ENCODE assay signal across 12 cellular contexts in genomic region chr5:123087173-123088030, GRCh38. TPM values are rescaled to one million over a fixed set of nuclear protein-coding genes. Genes with fewer than 3 reads are reported as not detected.
DNase-seq lines count a peak whose midpoint lies in the region; ATAC-seq, FAIRE-seq and TF ChIP-seq lines count a peak whose summit lies in the region.
"Had no signal": no experiment of that assay in that cellular context is flagged by ENCODE, and none has a peak within 500 bp of the region (broad histone marks: within the 10 kb centered on the region; RNA-seq: fewer than 3 reads in every experiment).

No MANE protein-coding gene starts in this region.

- peak overlapping the region; percentile 25; the same call in 1 of the 2 replicates for H2BK15ac ChIP-seq in H1 (ENCODE audit: low read length)

- H2BK120ac ChIP-seq in H1 (replicated peaks; ENCODE audit: low read depth, low read length): no peak overlapping the region

- H3K14ac ChIP-seq in H1 (ENCODE audit: insufficient read length): no peak overlapping the region

- H3K4me3 ChIP-seq in CD8-positive, alpha-beta memory T cell (ENCODE audit: low read length): no peak overlapping the region
- H3K4me3 ChIP-seq in GM23338 (peak overlapping the region; percentile 82), H1 (ENCODE audit: extremely low read depth in 1 of 4, insufficient read depth in 2 of 4, low read depth in 3 of 4, low read length in 4 of 4) (peak overlapping the region; percentile 41 to 71 (median 48); a peak in 6 of 8 replicates), neural progenitor cell (no peak overlapping the region)

- H3K27ac Mint-ChIP-seq in CD8-positive, alpha-beta memory T cell: no peak overlapping the region
- H3K27ac Mint-ChIP-seq in GM23338 (no peak overlapping the region), neural progenitor cell (no peak overlapping the region), CD14-positive monocyte (no peak overlapping the region)

- no peaks in the 10 kb centered on the region for H3K36me3 Mint-ChIP-seq in CD8-positive, alpha-beta memory T cell
- H3K36me3 Mint-ChIP-seq in GM23338 (ENCODE audit: low read depth): no peaks in the 10 kb centered on the region; the same call in 2 of the 3 replicates
- no peaks in the 10 kb centered on the region for H3K36me3 Mint-ChIP-seq in neural progenitor cell
- H3K36me3 Mint-ChIP-seq in CD14-positive monocyte: peaks cover 2 to 3% of the 10 kb centered on the region in 2 donors

- H3K18ac ChIP-seq in H1 (ENCODE audit: extremely low read depth, low read length): no peak overlapping the region

- no peak for TF ChIP-seq CTCF in GM23338 (conservative IDR thresholded peaks at IDR 0.05; ENCODE audit: low read depth in 2 of 2)
- no peak for TF ChIP-seq CTCF in H1 (IDR thresholded peaks at IDR 0.05; ENCODE audit: control extremely low read depth in 1 of 3, insufficient read depth in 1 of 3, low read depth in 1 of 3, low read length in 3 of 3)
- TF ChIP-seq CTCF in neural progenitor cell (IDR thresholded peaks at IDR 0.05): no peak
- TF ChIP-seq CTCF in CD14-positive monocyte (IDR thresholded peaks at IDR 0.05): no peak

- H4K91ac ChIP-seq in H1 (replicated peaks; ENCODE audit: insufficient read length, low read length): no peak overlapping the region

- no peak for FAIRE-seq in H1 (lab: Jason Lieb, UNC)

- intact Hi-C loops in CD14-positive monocyte (cut with micrococcal nuclease): no loop called here

- H3K4me1 Mint-ChIP-seq in CD8-positive, alpha-beta memory T cell: peaks cover 13 to 38% (median 20%) of the 10 kb centered on the region in 3 donors
- H3K4me1 Mint-ChIP-seq in GM23338 (peaks cover 47% of the 10 kb centered on the region), neural progenitor cell (peaks cover 46% of the 10 kb centered on the region), CD14-positive monocyte (peaks cover 10% of the 10 kb centered on the region)

- H3K79me2 ChIP-seq in GM23338 (replicated peaks; ENCODE audit: insufficient read depth): no peaks in the 10 kb centered on the region
- H3K79me2 ChIP-seq in H1 (ENCODE audit: control insufficient read depth in 1 of 2, insufficient read depth in 2 of 2, low read length in 2 of 2): no peaks in the 10 kb centered on the region
- no peaks in the 10 kb centered on the region for H3K79me2 ChIP-seq in neural progenitor cell (ENCODE audit: low read depth)

- H2AFZ ChIP-seq in GM23338 (peak overlapping the region; percentile 94), H1 (ENCODE audit: low read length) (peak overlapping the region; percentile 37; the same call in 1 of the 2 replicates), neural progenitor cell (replicated peaks) (no peak overlapping the region)

- no peak overlapping the region for H3K23ac ChIP-seq in H1 (ENCODE audit: insufficient read length)

- H3K4ac ChIP-seq in H1 (replicated peaks; ENCODE audit: insufficient read length, low read depth, low read length): no peak overlapping the region

- no peak overlapping the region for H3K56ac ChIP-seq in H1 (replicated peaks; ENCODE audit: insufficient read length, low read depth, low read length)

- H4K5ac ChIP-seq in H1 (ENCODE audit: insufficient read length, low read depth, low read length): no peak overlapping the region

- no peak for DNase-seq in CD8-positive, alpha-beta memory T cell
- DNase-seq in GM23338 (ENCODE audit: low spot score) (peak; percentile 53), H1 (ENCODE audit: low read depth in 1 of 2, low spot score in 2 of 2) (peak in 1 of 2 experiments; percentile 64), neural progenitor cell (ENCODE audit: low spot score) (peak; percentile 60), CD14-positive monocyte (ENCODE audit: low spot score) (no peak), 8988T (no peak), erythroblast (lab: John Stamatoyannopoulos, UW) (no peak)
- DNase-seq: COR-L47, Kasumi-1, NCI-H2171, spleen had no signal

- no peak overlapping the region for H3K9ac ChIP-seq in H1 (replicated peaks in 1 of 4; ENCODE audit: extremely low read depth in 1 of 4, low read depth in 3 of 4, low read length in 3 of 4)
- no peak overlapping the region for H3K9ac ChIP-seq in neural progenitor cell

- H3K36me3 ChIP-seq in CD8-positive, alpha-beta memory T cell (ENCODE audit: insufficient read depth, low read length): no peaks in the 10 kb centered on the region
- H3K36me3 ChIP-seq in GM23338 (ENCODE audit: insufficient read depth): no peaks in the 10 kb centered on the region
- H3K36me3 ChIP-seq in H1 (ENCODE audit: control insufficient read depth in 2 of 4, insufficient read depth in 4 of 4, low read length in 3 of 4): no peaks in the 10 kb centered on the region; a peak in 1 of 8 replicates
- no peaks in the 10 kb centered on the region for H3K36me3 ChIP-seq in neural progenitor cell
- H3K36me3 ChIP-seq: spleen had no signal

- H4K20me1 ChIP-seq in GM23338 (replicated peaks; ENCODE audit: insufficient read depth): peaks cover 16% of the 10 kb centered on the region; the same call in 1 of the 2 replicates
- peaks cover 3 to 6% of the 10 kb centered on the region in 2 experiments for H4K20me1 ChIP-seq in H1 (replicated peaks in 1 of 2; ENCODE audit: control insufficient read depth in 1 of 2, insufficient read depth in 2 of 2, low read length in 2 of 2)
- peaks cover 70% of the 10 kb centered on the region for H4K20me1 ChIP-seq in neural progenitor cell (ENCODE audit: low read depth)

- no peak overlapping the region for H2AK5ac ChIP-seq in H1 (ENCODE audit: low read depth, low read length)

- no peaks in the 10 kb centered on the region for H3K9me3 Mint-ChIP-seq in CD8-positive, alpha-beta memory T cell
- H3K9me3 Mint-ChIP-seq in GM23338 (peaks cover 3% of the 10 kb centered on the region; the same call in 2 of the 3 replicates), neural progenitor cell (no peaks in the 10 kb centered on the region), CD14-positive monocyte (peaks cover 0 to 24% (median 7%) of the 10 kb centered on the region in 7 donors)

- H3K79me1 ChIP-seq in H1 (ENCODE audit: low read depth, low read length): no peaks in the 10 kb centered on the region

- H2BK12ac ChIP-seq in H1 (ENCODE audit: low read depth, low read length): 0 out of 2 replicates have a peak overlapping the region, but pooled peaks have one; percentile 64

- H3K27me3 Mint-ChIP-seq in CD8-positive, alpha-beta memory T cell: peaks cover 62 to 79% of the 10 kb centered on the region in 2 donors
- H3K27me3 Mint-ChIP-seq in GM23338 (ENCODE audit: insufficient read depth, low read depth, poor library complexity) (peaks cover 94% of the 10 kb centered on the region), neural progenitor cell (ENCODE audit: insufficient read depth, low read depth) (peaks cover 69% of the 10 kb centered on the region), CD14-positive monocyte (ENCODE audit: low read depth in 3 of 3) (peaks cover 78 to 99% (median 88%) of the 10 kb centered on the region in 3 donors)

- POLR2A ChIA-PET in CD8-positive, alpha-beta memory T cell (lab: Charles Lee): no interaction called here
- POLR2A ChIA-PET in H1 (lab: Charles Lee; ENCODE audit: partially characterized antibody): interaction anchor here (0.6 to 1.9 kb wide), 3 partner anchors 8 to 87 kb away, joined by 3 to 5 read pairs (median 3); no protein-coding TSS in a partner anchor

- no peak overlapping the region for H4K8ac ChIP-seq in H1 (ENCODE audit: extremely low read depth, insufficient read depth, low read length)

- TF ChIP-seq RAD21 in H1 (IDR thresholded peaks at IDR 0.05 in 1 of 2, conservative IDR thresholded peaks at IDR 0.05 in 1 of 2; ENCODE audit: low read depth in 2 of 2, low read length in 2 of 2): no peak

- peak overlapping the region; percentile 98 for H3K4me2 ChIP-seq in GM23338
- peak overlapping the region; percentile 96 to 97 for H3K4me2 ChIP-seq in H1 (ENCODE audit: insufficient read depth in 1 of 2, low read depth in 2 of 2, low read length in 2 of 2)
- H3K4me2 ChIP-seq in neural progenitor cell: peak overlapping the region; percentile 92

- CTCF ChIA-PET in CD8-positive, alpha-beta memory T cell (lab: Charles Lee): no interaction called here
- CTCF ChIA-PET in H1 (lab: Charles Lee; ENCODE audit: partially characterized antibody): interaction anchor here (0.7 to 4.5 kb wide), 10 partner anchors 8 to 582 kb away, joined by 3 to 21 read pairs (median 4); no protein-coding TSS in a partner anchor

- no peak; the same call in 2 of the 3 replicates for ATAC-seq in GM23338
- ATAC-seq in GM21526 (IDR thresholded peaks at IDR 0.05; ENCODE audit: low FRiP score, unreplicated experiment): no peak

- no peaks in the 10 kb centered on the region for H3K9me2 ChIP-seq in GM23338 (ENCODE audit: insufficient read depth)

- no peak overlapping the region for H3K27ac ChIP-seq in CD8-positive, alpha-beta memory T cell (ENCODE audit: low read depth, low read length)
- H3K27ac ChIP-seq in GM23338 (ENCODE audit: low read depth): no peak overlapping the region
- H3K27ac ChIP-seq in H1 (ENCODE audit: low read depth, low read length): no peak overlapping the region
- H3K27ac ChIP-seq in neural progenitor cell: no peak overlapping the region
- H3K27ac ChIP-seq: spleen had no signal

- H2BK20ac ChIP-seq in H1 (ENCODE audit: low read length): 0 out of 2 replicates have a peak overlapping the region, but pooled peaks have one; percentile 61

- peaks cover 38% of the 10 kb centered on the region for H3K23me2 ChIP-seq in H1 (ENCODE audit: low read depth, low read length)

- no peaks in the 10 kb centered on the region for H3K4me1 ChIP-seq in CD8-positive, alpha-beta memory T cell (ENCODE audit: insufficient read depth, low read length)
- peaks cover 33% of the 10 kb centered on the region for H3K4me1 ChIP-seq in GM23338 (ENCODE audit: insufficient read depth)
- peaks cover 0 to 36% (median 16%) of the 10 kb centered on the region in 4 experiments; a peak in 6 of 7 replicates for H3K4me1 ChIP-seq in H1 (replicated peaks in 1 of 4; ENCODE audit: control insufficient read depth in 3 of 4, insufficient read depth in 4 of 4, low read length in 3 of 4)
- peaks cover 30% of the 10 kb centered on the region for H3K4me1 ChIP-seq in neural progenitor cell

- H3K27me3 ChIP-seq in CD8-positive, alpha-beta memory T cell (ENCODE audit: insufficient read depth, low read length, poor library complexity, severe bottlenecking): peaks cover 26% of the 10 kb centered on the region
- H3K27me3 ChIP-seq in GM23338 (ENCODE audit: insufficient read depth): peaks cover 100% of the 10 kb centered on the region
- H3K27me3 ChIP-seq in H1 (replicated peaks in 1 of 4; ENCODE audit: control insufficient read depth in 3 of 4, extremely low read depth in 1 of 4, insufficient read depth in 3 of 4, low read length in 3 of 4): peaks cover 65 to 98% (median 80%) of the 10 kb centered on the region in 4 experiments
- H3K27me3 ChIP-seq in neural progenitor cell: peaks cover 100% of the 10 kb centered on the region

- H3K9me3 ChIP-seq in CD8-positive, alpha-beta memory T cell (ENCODE audit: low read length): no peaks in the 10 kb centered on the region
- H3K9me3 ChIP-seq in H1 (ENCODE audit: insufficient read depth in 2 of 2, low read depth in 1 of 2, low read length in 1 of 2): no peaks in the 10 kb centered on the region
- H3K9me3 ChIP-seq in neural progenitor cell (ENCODE audit: low read depth): no peaks in the 10 kb centered on the region
- H3K9me3 ChIP-seq: spleen had no signal

- H2BK5ac ChIP-seq in H1 (ENCODE audit: low read depth, low read length): no peak overlapping the region; the same call in 1 of the 2 replicates

- peak overlapping the region in 6 of 7 donors; percentile 23 to 58 (median 55) for H3K4me3 Mint-ChIP-seq in CD8-positive, alpha-beta memory T cell
- H3K4me3 Mint-ChIP-seq in GM23338 (peak overlapping the region; percentile 78), neural progenitor cell (peak overlapping the region; percentile 87), CD14-positive monocyte (peak overlapping the region in 1 of 2 donors; percentile 88)

- 4% methylated on average over 31 of the region's 32 CpGs; no CpG with 5 or more reads in 1 of the 2 experiments for WGBS in H1 (ENCODE audit: extremely low coverage in 1 of 2, insufficient coverage in 1 of 2, insufficient read length in 1 of 2, insufficient replicate concordance in 2 of 2, low coverage in 1 of 2, low lambda C conversion rate in 2 of 2, missing lambda C conversion rate in 1 of 2), 2 experiments

- TF ChIP-seq EP300 in H1 (IDR thresholded peaks at IDR 0.05; ENCODE audit: borderline replicate concordance in 1 of 2, low read depth in 2 of 2, low read length in 2 of 2): no peak

- TF ChIP-seq POLR2A in H1 (IDR thresholded peaks at IDR 0.05; ENCODE audit: control extremely low read depth in 1 of 2, low read depth in 2 of 2, low read length in 2 of 2) (no peak), erythroblast (IDR thresholded peaks at IDR 0.05; ENCODE audit: low read length) (no peak)

- H3F3A ChIP-seq in GM23338 (replicated peaks; ENCODE audit: low read depth) (no peaks in the 10 kb centered on the region), neural progenitor cell (ENCODE audit: low read depth) (peaks cover 3% of the 10 kb centered on the region)

RNA-seq across cellular contexts. Expression of gene PRDM6, which starts 1.6 kb away (rescaled TPM):
- not detected for total RNA-seq in CD8-positive, alpha-beta memory T cell
- polyA plus RNA-seq in CD8-positive, alpha-beta memory T cell: not detected
- total RNA-seq in GM23338 (2014; rRNA removed; shearing (Covaris generic)): 0.12 and 0.14 TPM in 2 replicates
- polyA plus RNA-seq in GM23338 (2016; fragmentation: Nextera tagmentation; extraction: Ambion mirVana) (0.05 TPM in 2 replicates), H1 (2011; rRNA removed) (0.08 and 0.17 TPM in 2 replicates), CD14-positive monocyte (not detected)
- 0.04 and 0.08 TPM in 2 replicates for total RNA-seq in H1 (2021; fragmentation: NEBNext Ultra II Directional; extraction: Animal tissue kit (Norgen Biotek cat#: 25700))
- 0.22 TPM for polyA plus RNA-seq in H1 (2011; cell fraction: cytosol; rRNA removed)
- 0.31 TPM for polyA plus RNA-seq in H1 (2011; cell fraction: nucleus; rRNA removed)
- 0.01 TPM in 1 of 4 replicates, not detected in the others for polyA plus RNA-seq in H1 (2012, experiment 1 of 2)
- polyA plus RNA-seq in H1 (2012, experiment 2 of 2): 0.01 TPM
- polyA plus RNA-seq in H1 (2013, experiment 1 of 2): 0.02 TPM
- 0.09 TPM for polyA plus RNA-seq in H1 (2013, experiment 2 of 2)
- polyA minus RNA-seq in H1 (2011; rRNA and poly(A)+ RNA removed): 0.03 and 0.20 TPM in 2 replicates
- not detected for polyA minus RNA-seq in H1 (2011; cell fraction: cytosol; rRNA and poly(A)+ RNA removed)
- polyA minus RNA-seq in H1 (2011; cell fraction: nucleus; rRNA and poly(A)+ RNA removed): 0.10 TPM
- not detected in 2 replicates for total RNA-seq in neural progenitor cell (ENCODE audit: low replicate concordance)

RNA-seq across cellular contexts. Expression of gene PPIC, which starts 50.9 kb away (rescaled TPM):
- not detected for total RNA-seq in CD8-positive, alpha-beta memory T cell
- not detected for polyA plus RNA-seq in CD8-positive, alpha-beta memory T cell
- 13.9 and 21.3 TPM in 2 replicates for total RNA-seq in GM23338 (2014; rRNA removed; shearing (Covaris generic))
- polyA plus RNA-seq in GM23338 (2016; fragmentation: Nextera tagmentation; extraction: Ambion mirVana) (19.9 and 21.0 TPM in 2 replicates), H1 (2011; rRNA removed) (7.9 and 8.5 TPM in 2 replicates), CD14-positive monocyte (not detected)
- 9.0 and 10.4 TPM in 2 replicates for total RNA-seq in H1 (2021; fragmentation: NEBNext Ultra II Directional; extraction: Animal tissue kit (Norgen Biotek cat#: 25700))
- polyA plus RNA-seq in H1 (2011; cell fraction: cytosol; rRNA removed): 12.6 TPM
- 3.8 TPM for polyA plus RNA-seq in H1 (2011; cell fraction: nucleus; rRNA removed)
- polyA plus RNA-seq in H1 (2012, experiment 1 of 2): 9.8 to 10.8 TPM (median 10.4 TPM) in 4 replicates
- polyA plus RNA-seq in H1 (2012, experiment 2 of 2): 2.7 TPM
- 11.0 TPM for polyA plus RNA-seq in H1 (2013, experiment 1 of 2)
- 13.9 TPM for polyA plus RNA-seq in H1 (2013, experiment 2 of 2)
- 9.0 and 13.2 TPM in 2 replicates for polyA minus RNA-seq in H1 (2011; rRNA and poly(A)+ RNA removed)
- polyA minus RNA-seq in H1 (2011; cell fraction: cytosol; rRNA and poly(A)+ RNA removed): 4.1 TPM
- polyA minus RNA-seq in H1 (2011; cell fraction: nucleus; rRNA and poly(A)+ RNA removed): 2.7 TPM
- 0.53 TPM in 1 of 2 replicates, not detected in the other for total RNA-seq in neural progenitor cell (ENCODE audit: low replicate concordance)

Comparison
In these comparisons a context has a peak if more than half of its experiments do, and no peak if none do; other contexts are left out.
1. DNase-seq: peak in GM23338 (single experiment) and neural progenitor cell (single experiment); none in CD8-positive, alpha-beta memory T cell (0 of 5), CD14-positive monocyte (single experiment), 8988T (single experiment) and erythroblast (0 of 2).
2. H3K4me3 ChIP-seq: peak in GM23338 (single experiment) and H1 (4 of 4); none in CD8-positive, alpha-beta memory T cell (single experiment) and neural progenitor cell (single experiment).
3. Peak in every context shown above with its lines, with median percentiles within 50 percentile points of each other: H3K4me2 ChIP-seq.